16 cellular contexts compared by ENCODE assay signal in genomic region chr3:64550745-64551144, GRCh38.
DNase-seq lines count a peak whose midpoint lies in the region; ATAC-seq and TF ChIP-seq lines count a peak whose summit lies in the region.
"Had no signal": no experiment of that assay in that cellular context is flagged by ENCODE, and none has a peak within 500 bp of the region (broad histone marks: within the 10 kb centered on the region; RNA-seq: fewer than 3 reads in every experiment).

No MANE protein-coding gene starts in this region.

- no peak for ATAC-seq in gastroesophageal sphincter
- ATAC-seq: GM23338 had no signal

- H3K9me3 ChIP-seq in Caco-2 (no peaks in the 10 kb centered on the region), gastroesophageal sphincter (no peaks in the 10 kb centered on the region), stomach smooth muscle (ENCODE audit: control insufficient read depth in 2 of 2, low read length in 2 of 2) (no peaks in the 10 kb centered on the region)
- H3K9me3 ChIP-seq: BLaER1 had no signal

- H3K4me3 ChIP-seq in Caco-2 (ENCODE audit: low read depth, low read length) (no peak overlapping the region), gastroesophageal sphincter (no peak overlapping the region), stomach smooth muscle (ENCODE audit: low read length in 2 of 2) (no peak overlapping the region)
- H3K4me3 ChIP-seq: BLaER1, GM23338 had no signal

- DNase-seq in Caco-2 (no peak), RPMI8226 (no peak), 8988T (no peak), caudate nucleus (lab: John Stamatoyannopoulos, UW) (no peak)
- DNase-seq: Calu3; CD4-positive, alpha-beta memory T cell; DMS79 treated with DMSO at 0.1 percent for 48 hours; GF-D8; HCEC 1CT had no signal

- peak overlapping the region in 3 of 4 donors; percentile 78 to 87 (median 81) for H3K27ac ChIP-seq in gastroesophageal sphincter
- peak overlapping the region; percentile 89 for H3K27ac ChIP-seq in stomach smooth muscle (ENCODE audit: low read length)
- H3K27ac ChIP-seq in caudate nucleus (ENCODE audit: low read depth, low read length), result no peak overlapping the region
- H3K27ac ChIP-seq: 22Rv1, BLaER1 had no signal

- no peaks in the 10 kb centered on the region for H3K36me3 ChIP-seq in Caco-2 (ENCODE audit: control insufficient read depth, insufficient read depth, low read length)
- H3K36me3 ChIP-seq in gastroesophageal sphincter, result peaks cover 0 to 9% of the 10 kb centered on the region in 2 donors
- no peaks in the 10 kb centered on the region for H3K36me3 ChIP-seq in stomach smooth muscle (ENCODE audit: control insufficient read depth in 2 of 2, insufficient read depth in 2 of 2, low read length in 2 of 2)
- H3K36me3 ChIP-seq: BLaER1 had no signal

- H3K36me3 Mint-ChIP-seq in Caco-2 (ENCODE audit: insufficient read depth, unreplicated experiment), result no peaks in the 10 kb centered on the region
- H3K36me3 Mint-ChIP-seq in nephron (ENCODE audit: low read depth), result peaks cover 91% of the 10 kb centered on the region
- H3K36me3 Mint-ChIP-seq: CD14-positive monocyte; CD4-positive, alpha-beta memory T cell had no signal

- H3K4me3 Mint-ChIP-seq in Caco-2 (ENCODE audit: unreplicated experiment), result no peak overlapping the region
- no peak overlapping the region for H3K4me3 Mint-ChIP-seq in nephron
- H3K4me3 Mint-ChIP-seq: CD14-positive monocyte; CD4-positive, alpha-beta memory T cell; GM23338 had no signal

- POLR2A ChIA-PET in Caco-2 (lab: Charles Lee), result no interaction called here

- intact Hi-C loops in Caco-2 (cut with micrococcal nuclease; ENCODE audit: unreplicated experiment), result loop anchor here (1.0 to 5.0 kb wide), 4 partner anchors 30 to 137 kb away; partner anchors contain the start of gene ADAMTS9

- no TSS peak for BruUV-seq in Caco-2 (replicated peaks; lab: Mats Ljungman, UMichigan)

- peaks cover 3% of the 10 kb centered on the region for H3K27me3 Mint-ChIP-seq in Caco-2 (ENCODE audit: insufficient read depth, unreplicated experiment)
- no peaks in the 10 kb centered on the region for H3K27me3 Mint-ChIP-seq in nephron (ENCODE audit: low read depth)

- no peaks in the 10 kb centered on the region; the same call in 1 of the 2 replicates for H3K27me3 ChIP-seq in Caco-2 (replicated peaks; ENCODE audit: control insufficient read depth, insufficient read depth, low read length)
- no peaks in the 10 kb centered on the region for H3K27me3 ChIP-seq in gastroesophageal sphincter
- H3K27me3 ChIP-seq in stomach smooth muscle (ENCODE audit: control insufficient read depth in 1 of 2, insufficient read depth in 2 of 2, low read length in 2 of 2), result no peaks in the 10 kb centered on the region
- H3K27me3 ChIP-seq: BLaER1 had no signal

- 85 to 95% methylated on average over 3 to 5 of the region's 15 CpGs for WGBS in gastroesophageal sphincter (ENCODE audit: low coverage in 1 of 2), 2 donors

- H3K4me1 Mint-ChIP-seq in Caco-2 (ENCODE audit: low read depth, unreplicated experiment) (peaks cover 23% of the 10 kb centered on the region), nephron (peaks cover 76% of the 10 kb centered on the region)
- H3K4me1 Mint-ChIP-seq: CD14-positive monocyte; CD4-positive, alpha-beta memory T cell had no signal

- H3K27ac Mint-ChIP-seq in Caco-2 (ENCODE audit: unreplicated experiment) (peak overlapping the region; percentile 89), nephron (peak overlapping the region; percentile 84 to 96 (median 94))
- H3K27ac Mint-ChIP-seq: CD4-positive, alpha-beta memory T cell; GM23338 had no signal

- H3K4me1 ChIP-seq in Caco-2, result peaks cover 29% of the 10 kb centered on the region
- H3K4me1 ChIP-seq in gastroesophageal sphincter, result peaks cover 0 to 78% (median 11%) of the 10 kb centered on the region in 3 donors
- peaks cover 22% of the 10 kb centered on the region for H3K4me1 ChIP-seq in stomach smooth muscle (ENCODE audit: control insufficient read depth, insufficient read depth, low read length)
- H3K4me1 ChIP-seq: BLaER1 had no signal

- no peak for TF ChIP-seq POLR2A in gastroesophageal sphincter (IDR thresholded peaks at IDR 0.05)

- no peak for TF ChIP-seq EP300 in gastroesophageal sphincter (IDR thresholded peaks at IDR 0.05)

- CTCF ChIA-PET in Caco-2 (lab: Charles Lee), result interaction anchor here (1.6 kb wide), 1 partner anchor 18 kb away, joined by 5 read pairs; no protein-coding TSS in a partner anchor

- H3K9me3 Mint-ChIP-seq in Caco-2 (ENCODE audit: unreplicated experiment) (no peaks in the 10 kb centered on the region), nephron (no peaks in the 10 kb centered on the region)
- H3K9me3 Mint-ChIP-seq: GM23338 had no signal

- no peak for TF ChIP-seq CTCF in Caco-2 (IDR thresholded peaks at IDR 0.05; ENCODE audit: insufficient read depth in 1 of 2, low read depth in 1 of 2, low read length in 1 of 2, severe bottlenecking in 1 of 2, unreplicated experiment in 1 of 2)
- no peak for TF ChIP-seq CTCF in gastroesophageal sphincter (IDR thresholded peaks at IDR 0.05)
- TF ChIP-seq CTCF in nephron (IDR thresholded peaks at IDR 0.05; ENCODE audit: unreplicated experiment in 3 of 3), result no peak

- no peak overlapping the region for H3K9ac ChIP-seq in stomach smooth muscle (ENCODE audit: low read length in 2 of 2)
- H3K9ac ChIP-seq: BLaER1 had no signal
